ENCODE assay signal across 8 cellular contexts in genomic region chr9:96020822-96021615, GRCh38.
DNase-seq lines count a peak whose midpoint lies in the region; ATAC-seq and TF ChIP-seq lines count a peak whose summit lies in the region.

No MANE protein-coding gene starts in this region.

- H3K36me3 Mint-ChIP-seq in MCF 10A (ENCODE audit: insufficient read depth, unreplicated experiment) = peaks cover 6% of the 10 kb centered on the region
- H3K36me3 Mint-ChIP-seq in activated CD4-positive, alpha-beta memory T cell treated with anti-CD3 and anti-CD28 coated beads for 36 hours = no peaks in the 10 kb centered on the region

- H3K36me3 ChIP-seq in breast epithelium (no peaks in the 10 kb centered on the region), muscle layer of colon (ENCODE audit: insufficient read depth, low read length) (peaks cover 5% of the 10 kb centered on the region), testis (ENCODE audit: low read depth, missing control alignments) (no peaks in the 10 kb centered on the region)

- no peaks in the 10 kb centered on the region for H3K9me3 Mint-ChIP-seq in MCF 10A (ENCODE audit: unreplicated experiment)
- H3K9me3 Mint-ChIP-seq in activated CD4-positive, alpha-beta memory T cell treated with anti-CD3 and anti-CD28 coated beads for 36 hours = no peaks in the 10 kb centered on the region

- no peak overlapping the region for H3K4me3 Mint-ChIP-seq in MCF 10A (ENCODE audit: unreplicated experiment)
- peak overlapping the region; percentile 73 for H3K4me3 Mint-ChIP-seq in activated CD4-positive, alpha-beta memory T cell treated with anti-CD3 and anti-CD28 coated beads for 36 hours

- peaks cover 40% of the 10 kb centered on the region for H3K27me3 Mint-ChIP-seq in MCF 10A (ENCODE audit: insufficient read depth, unreplicated experiment)
- H3K27me3 Mint-ChIP-seq in activated CD4-positive, alpha-beta memory T cell treated with anti-CD3 and anti-CD28 coated beads for 36 hours = peaks cover 13% of the 10 kb centered on the region

- TF ChIP-seq POLR2A in breast epithelium (IDR thresholded peaks at IDR 0.05) (no peak), testis (IDR thresholded peaks at IDR 0.05) (no peak)

- intact Hi-C loops in breast epithelium (cut with DNase I; ENCODE audit: low total_unique reads) (no loop called here), MCF 10A (cut with micrococcal nuclease) (no loop called here), testis (cut with DNase I; ENCODE audit: low total_unique reads) (no loop called here)
- intact Hi-C loops in activated CD4-positive, alpha-beta memory T cell treated with anti-CD3 and anti-CD28 coated beads for 36 hours (cut with micrococcal nuclease) = loop anchor here (5.0 to 10.0 kb wide), 2 partner anchors 194 to 509 kb away; no protein-coding TSS in a partner anchor

- H3K9ac ChIP-seq in muscle layer of colon (ENCODE audit: low read length) = no peak overlapping the region

- peaks cover 0 to 18% of the 10 kb centered on the region in 2 donors for H3K27me3 ChIP-seq in breast epithelium
- H3K27me3 ChIP-seq in muscle layer of colon (ENCODE audit: control insufficient read depth in 1 of 2, insufficient read depth in 2 of 2, low read length in 2 of 2) = peaks cover 9 to 11% of the 10 kb centered on the region in 2 donors
- H3K27me3 ChIP-seq in testis = no peaks in the 10 kb centered on the region

- H3K4me3 ChIP-seq in breast epithelium (peak overlapping the region; percentile 54 to 74 (median 55)), epithelial cell of esophagus (ENCODE audit: low read length) (peak overlapping the region; percentile 41), muscle layer of colon (ENCODE audit: low read depth in 1 of 2, low read length in 2 of 2) (peak overlapping the region; percentile 55 to 58), testis (peak overlapping the region; percentile 58 to 60)

- CTCF ChIA-PET in MCF 10A (lab: Yijun Ruan, JAX) = no interaction called here
- CTCF ChIA-PET in activated CD4-positive, alpha-beta memory T cell treated with anti-CD3 and anti-CD28 coated beads for 36 hours (lab: Charles Lee) = interaction anchor here (0.9 kb wide), 1 partner anchor 26 kb away, joined by 4 read pairs; no protein-coding TSS in a partner anchor

- H3K27ac ChIP-seq in breast epithelium = peak overlapping the region; percentile 13 to 65
- peak overlapping the region; percentile 36 for H3K27ac ChIP-seq in muscle layer of colon (ENCODE audit: low read depth, low read length)
- peak overlapping the region; percentile 83 to 91 for H3K27ac ChIP-seq in testis

- 0 to 1% methylated on average over 22 to 62 of the region's 80 CpGs for WGBS in testis, 2 donors

- TF ChIP-seq CTCF in breast epithelium (IDR thresholded peaks at IDR 0.05) = no peak
- TF ChIP-seq CTCF in MCF 10A (IDR thresholded peaks at IDR 0.05; ENCODE audit: unreplicated experiment) = no peak
- no peak for TF ChIP-seq CTCF in epithelial cell of esophagus (IDR thresholded peaks at IDR 0.05; ENCODE audit: insufficient read depth, low read depth, low read length, missing control alignments)
- no peak for TF ChIP-seq CTCF in testis (IDR thresholded peaks at IDR 0.05)

- no peak for ATAC-seq in GM21447 (IDR thresholded peaks at IDR 0.05; ENCODE audit: unreplicated experiment)

- H3K4me1 ChIP-seq in breast epithelium (no peaks in the 10 kb centered on the region), muscle layer of colon (ENCODE audit: insufficient read depth, low read length) (no peaks in the 10 kb centered on the region), testis (peaks cover 21% of the 10 kb centered on the region)

- BruUV-seq in MCF 10A (replicated peaks; lab: Mats Ljungman, UMichigan) = no TSS peak

- H3K27ac Mint-ChIP-seq in MCF 10A (ENCODE audit: low read depth, unreplicated experiment) = no peak overlapping the region
- peak overlapping the region; percentile 61 for H3K27ac Mint-ChIP-seq in activated CD4-positive, alpha-beta memory T cell treated with anti-CD3 and anti-CD28 coated beads for 36 hours

- no peak for DNase-seq in breast epithelium (ENCODE audit: low spot score in 2 of 2)
- DNase-seq in MCF 10A (ENCODE audit: unreplicated experiment) = no peak
- DNase-seq in activated CD4-positive, alpha-beta memory T cell treated with anti-CD3 and anti-CD28 coated beads for 36 hours = peak; percentile 65
- DNase-seq in epithelial cell of esophagus (ENCODE audit: low read depth) = peak; percentile 13
- DNase-seq in testis = peak; percentile 49
- DNase-seq in NCI-H187 (lab: John Stamatoyannopoulos, UW) = no peak

- H3K9me3 ChIP-seq in breast epithelium (no peaks in the 10 kb centered on the region), muscle layer of colon (ENCODE audit: low read length) (no peaks in the 10 kb centered on the region), testis (no peaks in the 10 kb centered on the region)

- POLR2A ChIA-PET in MCF 10A (lab: Yijun Ruan, JAX) = no interaction called here
- POLR2A ChIA-PET in activated CD4-positive, alpha-beta memory T cell treated with anti-CD3 and anti-CD28 coated beads for 36 hours (lab: Charles Lee) = interaction anchor here (1.2 to 2.4 kb wide), 2 partner anchors 11 to 145 kb away, joined by 3 to 8 read pairs; partner anchors contain the start of gene ERCC6L2

- no peaks in the 10 kb centered on the region for H3K4me1 Mint-ChIP-seq in MCF 10A (ENCODE audit: insufficient read depth, unreplicated experiment)
- H3K4me1 Mint-ChIP-seq in activated CD4-positive, alpha-beta memory T cell treated with anti-CD3 and anti-CD28 coated beads for 36 hours (ENCODE audit: low read depth) = peaks cover 51% of the 10 kb centered on the region

Comparison
In these comparisons a context has a peak if more than half of its experiments do, and no peak if none do; other contexts are left out.
1. DNase-seq: peak in activated CD4-positive, alpha-beta memory T cell treated with anti-CD3 and anti-CD28 coated beads for 36 hours (single experiment), epithelial cell of esophagus (single experiment) and testis (single experiment); none in breast epithelium (0 of 2), MCF 10A (single experiment) and NCI-H187 (0 of 2).
2. H3K27ac ChIP-seq: peak in every context shown above with its lines; median percentile 87 in testis; 39 in breast epithelium; 36 in muscle layer of colon.
3. Peak in every context shown above with its lines, with median percentiles within 50 percentile points of each other: H3K4me3 ChIP-seq.